In the genomic region with DNA sequence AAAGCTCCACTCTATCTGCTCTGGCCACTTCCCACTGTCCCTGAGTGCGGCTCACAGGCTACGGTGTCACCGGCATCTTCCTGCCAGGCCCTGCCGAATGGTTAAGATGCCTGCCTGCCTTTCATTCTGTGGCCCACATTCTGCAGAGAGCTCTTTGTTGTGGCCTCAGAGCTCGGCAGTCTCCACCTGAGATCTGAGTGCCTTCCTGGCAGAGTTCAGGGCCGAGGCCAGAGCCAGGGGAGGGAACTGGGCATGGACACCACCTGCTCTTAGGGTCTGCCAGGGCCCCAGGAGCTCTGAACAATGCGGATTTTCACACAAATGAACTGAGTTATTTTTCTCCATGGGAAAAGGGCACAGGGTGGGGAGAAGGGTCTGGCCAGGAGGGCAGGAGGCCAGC, we compare ENCODE assay signal across 17 cellular contexts.
DNase-seq lines count a peak whose midpoint lies in the region; ATAC-seq and TF ChIP-seq lines count a peak whose summit lies in the region.
"Had no signal": no experiment of that assay in that cellular context is flagged by ENCODE, and none has a peak within 500 bp of the region (broad histone marks: within the 10 kb centered on the region; RNA-seq: fewer than 3 reads in every experiment).

No MANE protein-coding gene starts in this region.

- H3K18ac ChIP-seq in neuronal stem cell (ENCODE audit: low read length), result peak overlapping the region; percentile 62

- H4K91ac ChIP-seq in neuronal stem cell (ENCODE audit: low read depth, low read length, poor library complexity), result no peak overlapping the region

- no peak overlapping the region for H3K23ac ChIP-seq in neuronal stem cell (ENCODE audit: low read depth, low read length, poor library complexity)

- H3K4me3 Mint-ChIP-seq in activated T-cell treated with anti-CD3 and anti-CD28 coated beads, Interleukin-2, amount 50 U/mL, for 24 hours, result no peak overlapping the region
- no peak overlapping the region for H3K4me3 Mint-ChIP-seq in GM23338

- no peak overlapping the region for H4K8ac ChIP-seq in neuronal stem cell (ENCODE audit: low read depth, low read length)

- no peak overlapping the region for H3K4ac ChIP-seq in neuronal stem cell (ENCODE audit: low read length)

- H4K20me1 ChIP-seq in GM23338 (replicated peaks; ENCODE audit: insufficient read depth), result no peaks in the 10 kb centered on the region
- no peaks in the 10 kb centered on the region for H4K20me1 ChIP-seq in SK-N-SH (ENCODE audit: insufficient read depth)

- H3K27ac Mint-ChIP-seq in activated T-cell treated with anti-CD3 and anti-CD28 coated beads, Interleukin-2, amount 50 U/mL, for 24 hours, result peak overlapping the region; percentile 37
- H3K27ac Mint-ChIP-seq in GM23338, result peak overlapping the region; percentile 65; the same call in 1 of the 2 replicates

- no peaks in the 10 kb centered on the region for H3K9me3 Mint-ChIP-seq in activated T-cell treated with anti-CD3 and anti-CD28 coated beads, Interleukin-2, amount 50 U/mL, for 24 hours
- H3K9me3 Mint-ChIP-seq in GM23338, result no peaks in the 10 kb centered on the region

- no peak for ATAC-seq in GM23338
- no peak for ATAC-seq in HG02970 (IDR thresholded peaks at IDR 0.05; ENCODE audit: low FRiP score, unreplicated experiment)

- no peak overlapping the region for H2BK120ac ChIP-seq in neuronal stem cell (ENCODE audit: low read depth, low read length)

- peak overlapping the region; percentile 92 for H2AK5ac ChIP-seq in neuronal stem cell (ENCODE audit: low read depth, low read length)

- no peaks in the 10 kb centered on the region for H3K9me3 ChIP-seq in neuronal stem cell (replicated peaks in 1 of 2; ENCODE audit: control insufficient read depth in 2 of 2, insufficient read depth in 1 of 2, low read depth in 1 of 2, low read length in 2 of 2)
- H3K9me3 ChIP-seq in SK-N-SH, result no peaks in the 10 kb centered on the region
- H3K9me3 ChIP-seq: HAP-1 had no signal

- H3K79me1 ChIP-seq in neuronal stem cell (ENCODE audit: low read depth, low read length), result no peaks in the 10 kb centered on the region

- peak overlapping the region; percentile 7 for H2BK15ac ChIP-seq in neuronal stem cell (ENCODE audit: low read length)

- H2BK5ac ChIP-seq in neuronal stem cell (ENCODE audit: low read length), result peak overlapping the region; percentile 10

- H3K79me2 ChIP-seq in GM23338 (replicated peaks; ENCODE audit: insufficient read depth) (no peaks in the 10 kb centered on the region), SK-N-SH (ENCODE audit: insufficient read depth) (no peaks in the 10 kb centered on the region)

- peak overlapping the region; percentile 9 for H3K14ac ChIP-seq in neuronal stem cell (ENCODE audit: low read length)

- CTCF ChIA-PET in SK-N-SH (lab: Yijun Ruan, JAX), result interaction anchor here (1.0 to 2.1 kb wide), 6 partner anchors 9 to 376 kb away, joined by 3 to 7 read pairs (median 3); no protein-coding TSS in a partner anchor

- no peaks in the 10 kb centered on the region for H3K27me3 ChIP-seq in GM23338 (ENCODE audit: insufficient read depth)
- no peaks in the 10 kb centered on the region for H3K27me3 ChIP-seq in neuronal stem cell (ENCODE audit: control insufficient read depth in 3 of 3, insufficient read depth in 3 of 3, low read depth in 1 of 3, low read length in 3 of 3)
- H3K27me3 ChIP-seq in SK-N-SH (ENCODE audit: insufficient read depth), result no peaks in the 10 kb centered on the region

- DNase-seq in activated T-cell treated with anti-CD3 and anti-CD28 coated beads, Interleukin-2, amount 50 U/mL, for 24 hours, result no peak
- no peak for DNase-seq in activated T-cell treated with anti-CD3 and anti-CD28 coated beads, Interleukin-2, amount 50 U/mL, for 48 hours
- no peak for DNase-seq in GM23338 (ENCODE audit: low spot score)
- peak; percentile 89 for DNase-seq in cerebellar cortex (ENCODE audit: low spot score)
- no peak for DNase-seq in neuronal stem cell (ENCODE audit: low spot score)
- DNase-seq in inferior parietal cortex (ENCODE audit: extremely low spot score), result no peak
- DNase-seq in SK-N-SH, result no peak
- DNase-seq: DMS53, NCI-H1417, NCI-H1694 treated with DMSO at 0.1 percent for 48 hours, NCI-H446, NCI-H526, RPMI8226, SHP77 had no signal

- WGBS in neuronal stem cell (ENCODE audit: extremely low coverage in 2 of 2, insufficient read length in 2 of 2, insufficient replicate concordance in 1 of 2), 2 donors, result no CpG with 5 or more reads among the region's 7 CpGs
- WGBS in SK-N-SH (ENCODE audit: low lambda C conversion rate), result 100% methylated on average over 2 of the region's 7 CpGs

- no peak overlapping the region for H2BK12ac ChIP-seq in neuronal stem cell (ENCODE audit: low read length)

- H3K27me3 Mint-ChIP-seq in activated T-cell treated with anti-CD3 and anti-CD28 coated beads, Interleukin-2, amount 50 U/mL, for 24 hours, result no peaks in the 10 kb centered on the region
- peaks cover 1% of the 10 kb centered on the region for H3K27me3 Mint-ChIP-seq in GM23338 (ENCODE audit: insufficient read depth, low read depth, poor library complexity)

- H2AFZ ChIP-seq in GM23338 (no peak overlapping the region), neuronal stem cell (ENCODE audit: low read length) (no peak overlapping the region), SK-N-SH (ENCODE audit: low read depth) (no peak overlapping the region)

- TF ChIP-seq EP300 in SK-N-SH (IDR thresholded peaks at IDR 0.05; ENCODE audit: borderline replicate concordance in 1 of 2, low read depth in 1 of 2, low read length in 1 of 2), result no peak

- H3K36me3 Mint-ChIP-seq in activated T-cell treated with anti-CD3 and anti-CD28 coated beads, Interleukin-2, amount 50 U/mL, for 24 hours (ENCODE audit: low read depth), result peaks cover 89% of the 10 kb centered on the region
- peaks cover 4% of the 10 kb centered on the region; the same call in 1 of the 3 replicates for H3K36me3 Mint-ChIP-seq in GM23338 (ENCODE audit: low read depth)

- H3K4me2 ChIP-seq in GM23338 (no peak overlapping the region), neuronal stem cell (ENCODE audit: insufficient read depth, low read length, poor library complexity, severe bottlenecking) (no peak overlapping the region), SK-N-SH (no peak overlapping the region)
- H3K4me2 ChIP-seq: KMS-11 had no signal

- H3K36me3 ChIP-seq in GM23338 (ENCODE audit: insufficient read depth) (no peaks in the 10 kb centered on the region), neuronal stem cell (replicated peaks in 1 of 2; ENCODE audit: control insufficient read depth in 2 of 2, insufficient read depth in 2 of 2, low read length in 2 of 2) (peaks cover 0 to 8% of the 10 kb centered on the region in 2 donors), SK-N-SH (replicated peaks in 1 of 2; ENCODE audit: control insufficient read depth in 1 of 2, insufficient read depth in 2 of 2, low read length in 1 of 2) (peaks cover 0 to 7% of the 10 kb centered on the region in 2 experiments)
- H3K36me3 ChIP-seq: HAP-1 had no signal

- no peak overlapping the region for H3K9ac ChIP-seq in neuronal stem cell (ENCODE audit: low read depth, low read length, poor library complexity)
- no peak overlapping the region for H3K9ac ChIP-seq in SK-N-SH
- H3K9ac ChIP-seq: KMS-11 had no signal

- TF ChIP-seq RAD21 in SK-N-SH (IDR thresholded peaks at IDR 0.05; ENCODE audit: low read length), result no peak

- no peaks in the 10 kb centered on the region for H3K4me1 ChIP-seq in GM23338 (ENCODE audit: insufficient read depth)
- peaks cover 11 to 20% of the 10 kb centered on the region in 2 donors for H3K4me1 ChIP-seq in neuronal stem cell (ENCODE audit: control insufficient read depth in 2 of 2, insufficient read depth in 1 of 2, low read depth in 1 of 2, low read length in 2 of 2)
- H3K4me1 ChIP-seq in SK-N-SH (ENCODE audit: control insufficient read depth in 1 of 2, insufficient read depth in 2 of 2, low read depth in 1 of 2, low read length in 1 of 2), result peaks cover 0 to 29% of the 10 kb centered on the region in 2 experiments; a peak in 2 of 4 replicates

- peaks cover 5% of the 10 kb centered on the region for H3K4me1 Mint-ChIP-seq in activated T-cell treated with anti-CD3 and anti-CD28 coated beads, Interleukin-2, amount 50 U/mL, for 24 hours (ENCODE audit: low read depth)
- H3K4me1 Mint-ChIP-seq in GM23338, result peaks cover 8% of the 10 kb centered on the region; the same call in 1 of the 3 replicates

- TF ChIP-seq CTCF in GM23338 (conservative IDR thresholded peaks at IDR 0.05; ENCODE audit: low read depth in 2 of 2) (no peak), SK-N-SH (IDR thresholded peaks at IDR 0.05) (no peak)

- POLR2A ChIA-PET in SK-N-SH (lab: Yijun Ruan, JAX), result no interaction called here

- H3K4me3 ChIP-seq in GM23338 (no peak overlapping the region), neuronal stem cell (ENCODE audit: low read length in 2 of 2) (no peak overlapping the region), SK-N-SH (ENCODE audit: low read depth in 2 of 2, low read length in 1 of 2) (no peak overlapping the region)
- H3K4me3 ChIP-seq: HAP-1 had no signal

- H3K27ac ChIP-seq in GM23338 (ENCODE audit: low read depth) (no peak overlapping the region), neuronal stem cell (replicated peaks; ENCODE audit: low read length) (no peak overlapping the region), SK-N-SH (ENCODE audit: low read depth in 2 of 2, low read length in 1 of 2) (peak overlapping the region in 1 of 2 experiments; percentile 81; a peak in 2 of 4 replicates)
- H3K27ac ChIP-seq: KMS-11 had no signal

- H3K9me2 ChIP-seq in GM23338 (ENCODE audit: insufficient read depth), result no peaks in the 10 kb centered on the region
- no peaks in the 10 kb centered on the region for H3K9me2 ChIP-seq in SK-N-SH

- H3F3A ChIP-seq in GM23338 (replicated peaks; ENCODE audit: low read depth) (no peaks in the 10 kb centered on the region), SK-N-SH (replicated peaks; ENCODE audit: insufficient read depth) (no peaks in the 10 kb centered on the region)

TF ChIP-seq in GM23338, 12 proteins besides CTCF, POLR2A, EP300 and RAD21 (continues in another document):
- TF ChIP-seq EZH2phosphoT487 (IDR thresholded peaks at IDR 0.05; ENCODE audit: unreplicated experiment) (no peak), POLR2AphosphoS5 (IDR thresholded peaks at IDR 0.05; ENCODE audit: low read depth) (no peak)

TF ChIP-seq in SK-N-SH, 30 proteins besides CTCF, POLR2A, EP300 and RAD21:
- TF ChIP-seq GABPA (IDR thresholded peaks at IDR 0.05; ENCODE audit: low read depth), result no peak
